Comparison of ENCODE assay signal across 8 cellular contexts in the genomic region with DNA sequence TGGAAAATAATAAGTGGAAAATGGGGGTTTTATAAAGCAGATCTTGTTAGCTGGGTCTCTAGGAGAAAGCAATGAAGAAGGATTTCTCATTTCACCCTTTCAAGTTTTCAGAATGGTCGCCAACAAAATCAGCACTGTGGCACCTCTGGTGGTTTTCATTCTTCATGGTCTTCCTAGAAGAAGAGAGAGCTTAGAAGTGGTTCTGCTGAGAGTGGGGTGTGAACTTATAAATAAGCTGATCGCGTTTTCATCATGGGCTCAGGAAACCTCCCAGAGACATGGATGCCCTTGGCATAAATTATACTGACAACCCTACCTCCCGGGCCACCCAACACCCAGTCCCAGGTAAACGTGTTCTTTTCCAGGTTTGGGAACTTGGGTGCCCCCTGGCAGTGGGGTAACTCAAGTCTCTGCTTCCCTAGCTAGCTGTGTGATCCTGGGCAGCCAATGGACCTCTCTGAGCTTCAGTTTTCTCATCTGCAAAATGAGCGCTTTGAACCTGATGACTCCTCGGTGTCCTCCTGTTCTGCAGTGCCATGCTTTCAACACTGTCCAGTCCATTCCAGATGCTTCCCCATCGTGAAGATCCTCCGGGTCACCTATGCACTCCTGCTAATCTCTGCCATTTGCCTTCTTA.
A peak's percentile ranks its signal among the peaks of the same experiment; 100 is the strongest.
DNase-seq lines count a peak whose midpoint lies in the region; ATAC-seq and TF ChIP-seq lines count a peak whose summit lies in the region.
"Had no signal": no experiment of that assay in that cellular context is flagged by ENCODE, and none has a peak within 500 bp of the region (broad histone marks: within the 10 kb centered on the region; RNA-seq: fewer than 3 reads in every experiment).

No MANE protein-coding gene starts in this region.

- H3K27me3 ChIP-seq in HUES64 (ENCODE audit: insufficient read depth, low read length), result peaks cover 67% of the 10 kb centered on the region
- H3K27me3 ChIP-seq in duodenal mucosa (ENCODE audit: control insufficient read depth in 1 of 2, insufficient read depth in 2 of 2, low read length in 2 of 2), result peaks cover 36 to 47% of the 10 kb centered on the region in 2 donors

- H3K27ac ChIP-seq in HUES64 (ENCODE audit: low read depth, low read length) (no peak overlapping the region), duodenal mucosa (ENCODE audit: low read depth, low read length) (no peak overlapping the region)
- H3K27ac ChIP-seq: prostate gland had no signal

- H3K4me1 ChIP-seq in ES-I3 (ENCODE audit: insufficient read depth, low read length) (no peaks in the 10 kb centered on the region), HUES64 (ENCODE audit: insufficient read depth, low read length) (0 out of 2 replicates have a peak, but pooled peaks cover 5% of the 10 kb centered on the region), duodenal mucosa (ENCODE audit: control insufficient read depth in 1 of 2, insufficient read depth in 2 of 2, low read length in 2 of 2) (peaks cover 0 to 8% of the 10 kb centered on the region in 2 donors)
- H3K4me1 ChIP-seq: prostate gland had no signal

- H3K4me3 ChIP-seq in HUES64 (ENCODE audit: low read length), result peak overlapping the region; percentile 77
- H3K4me3 ChIP-seq in duodenal mucosa (ENCODE audit: low read depth in 1 of 2, low read length in 2 of 2), result peak overlapping the region; percentile 46 to 60

- no peak for ATAC-seq in GM18909 (IDR thresholded peaks at IDR 0.05; ENCODE audit: poor library complexity, unreplicated experiment)

- no peaks in the 10 kb centered on the region for H3K36me3 Mint-ChIP-seq in osteocyte (ENCODE audit: unreplicated experiment)

- TF ChIP-seq CTCF in osteocyte (IDR thresholded peaks at IDR 0.05), result no peak

- no peak overlapping the region for H3K27ac Mint-ChIP-seq in osteocyte (ENCODE audit: unreplicated experiment)

- H3K9ac ChIP-seq in ES-I3 (ENCODE audit: low read depth, low read length), result peak overlapping the region; percentile 61; the same call in 1 of the 2 replicates
- H3K9ac ChIP-seq in HUES64 (ENCODE audit: low read depth, low read length), result no peak overlapping the region
- no peak overlapping the region for H3K9ac ChIP-seq in duodenal mucosa (ENCODE audit: low read depth in 1 of 2, low read length in 2 of 2)

- H3K4me3 Mint-ChIP-seq in osteocyte (ENCODE audit: unreplicated experiment), result peak overlapping the region; percentile 69

- H3K9me3 ChIP-seq in ES-I3 (ENCODE audit: control insufficient read depth, insufficient read depth, low read length) (no peaks in the 10 kb centered on the region), HUES64 (ENCODE audit: insufficient read depth, low read depth, low read length) (no peaks in the 10 kb centered on the region), duodenal mucosa (ENCODE audit: control insufficient read depth in 1 of 2, low read length in 2 of 2) (no peaks in the 10 kb centered on the region)
- H3K9me3 ChIP-seq: prostate gland had no signal

- H3K4me1 Mint-ChIP-seq in osteocyte (ENCODE audit: unreplicated experiment), result peaks cover 5% of the 10 kb centered on the region

- WGBS in HUES64, result 65% methylated on average over 9 of the region's 9 CpGs

- H3K36me3 ChIP-seq in ES-I3 (ENCODE audit: insufficient read depth, low read length), result no peaks in the 10 kb centered on the region
- H3K36me3 ChIP-seq in HUES64 (ENCODE audit: insufficient read depth, low read length), result no peaks in the 10 kb centered on the region
- no peaks in the 10 kb centered on the region for H3K36me3 ChIP-seq in duodenal mucosa (ENCODE audit: control insufficient read depth in 1 of 2, insufficient read depth in 2 of 2, low read length in 2 of 2)
- H3K36me3 ChIP-seq: prostate gland had no signal

- DNase-seq in osteocyte (ENCODE audit: extremely low spot score, unreplicated experiment), result peak; percentile 49
- DNase-seq in SHP77 treated with DMSO at 0.1 percent for 48 hours (lab: John Stamatoyannopoulos, UW), result no peak
- DNase-seq in DMS 273 treated with DMSO at 0.1 percent for 48 hours (lab: John Stamatoyannopoulos, UW), result no peak

- H3K27me3 Mint-ChIP-seq in osteocyte (ENCODE audit: unreplicated experiment), result peaks cover 80% of the 10 kb centered on the region

- H3K9me3 Mint-ChIP-seq in osteocyte (ENCODE audit: unreplicated experiment), result no peaks in the 10 kb centered on the region
